ENCODE assay signal across 8 cellular contexts in the genomic region with DNA sequence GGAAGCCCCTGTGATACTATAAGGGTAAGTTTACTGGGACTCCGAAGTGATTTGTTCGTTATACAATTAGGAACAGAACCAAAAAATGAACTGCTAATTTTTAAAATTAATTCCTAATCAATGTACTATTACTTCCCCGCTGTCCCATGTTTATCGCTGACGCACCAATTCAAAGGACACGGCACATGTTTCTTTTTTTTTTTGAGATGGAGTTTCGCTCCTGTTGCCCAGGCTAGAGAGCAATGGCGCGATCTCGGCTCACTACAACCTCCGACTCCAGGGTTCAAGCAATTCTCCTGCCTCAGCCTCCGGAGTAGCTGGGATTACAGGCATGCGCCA. TPM values are rescaled to one million over a fixed set of nuclear protein-coding genes. Genes with fewer than 3 reads are reported as not detected.
DNase-seq lines count a peak whose midpoint lies in the region; ATAC-seq and TF ChIP-seq lines count a peak whose summit lies in the region.

No MANE protein-coding gene starts in this region.

- intact Hi-C loops in spleen (cut with DNase I; ENCODE audit: low total_unique reads) = loop anchor here (2.0 kb wide), 1 partner anchor 19 kb away; a partner anchor contains a TSS

- peaks cover 10% of the 10 kb centered on the region for H3K9me3 Mint-ChIP-seq in activated CD8-positive, alpha-beta T cell treated with anti-CD3 and anti-CD28 coated beads, Interleukin-2, amount 10 ng/mL, durations not matched to agents 7 days and 5 days (ENCODE audit: insufficient read depth)

- CTCF ChIA-PET in activated CD8-positive, alpha-beta T cell treated with anti-CD3 and anti-CD28 coated beads, Interleukin-2, amount 10 ng/mL, durations not matched to agents 7 days and 5 days (lab: Charles Lee) = interaction anchor here (0.6 to 1.3 kb wide), 7 partner anchors 10 to 237 kb away, joined by 3 to 7 read pairs (median 3); a partner anchor contains a TSS

- DNase-seq in HFF-Myc (ENCODE audit: extremely low read depth, low read depth) (no peak), spleen (no peak), NCI-H1105 treated with DMSO at 0.1 percent for 48 hours (lab: John Stamatoyannopoulos, UW) (no peak), SW 1271 (lab: John Stamatoyannopoulos, UW) (no peak), NCI-H2081 treated with DMSO at 0.1 percent for 48 hours (lab: John Stamatoyannopoulos, UW) (no peak)
- no peak for DNase-seq in activated CD8-positive, alpha-beta T cell treated with anti-CD3 and anti-CD28 coated beads, Interleukin-2, amount 10 ng/mL, durations not matched to agents 7 days and 5 days
- no peak for DNase-seq in activated CD8-positive, alpha-beta memory T cell treated with anti-CD3 and anti-CD28 coated beads, Interleukin-2, amount 50 U/mL, for 4 hours

- no peaks in the 10 kb centered on the region for H3K36me3 ChIP-seq in spleen

- no peak for ATAC-seq in activated CD8-positive, alpha-beta T cell treated with anti-CD3 and anti-CD28 coated beads, Interleukin-2, amount 10 ng/mL, durations not matched to agents 7 days and 5 days

- no peaks in the 10 kb centered on the region for H3K27me3 ChIP-seq in spleen (replicated peaks in 1 of 7)

- H3K4me3 ChIP-seq in HFF-Myc (replicated peaks; ENCODE audit: low read depth, low read length) (peak overlapping the region; percentile 92), iPS-11a (ENCODE audit: low read depth, low read length) (peak overlapping the region; percentile 99), spleen (peak overlapping the region; percentile 6 to 88 (median 74))

- POLR2A ChIA-PET in activated CD8-positive, alpha-beta T cell treated with anti-CD3 and anti-CD28 coated beads, Interleukin-2, amount 10 ng/mL, durations not matched to agents 7 days and 5 days (lab: Charles Lee) = interaction anchor here (0.5 to 1.9 kb wide), 7 partner anchors 13 to 453 kb away, joined by 3 to 20 read pairs (median 4); a partner anchor contains a TSS

- peaks cover 0 to 7% (median 0%) of the 10 kb centered on the region in 8 donors for H3K9me3 ChIP-seq in spleen

- H3K4me3 Mint-ChIP-seq in activated CD8-positive, alpha-beta T cell treated with anti-CD3 and anti-CD28 coated beads, Interleukin-2, amount 10 ng/mL, durations not matched to agents 7 days and 5 days = peak overlapping the region; percentile 92

- 75 to 90% (median 85%) methylated on average over 13 of the region's 13 CpGs for WGBS in spleen, 5 donors

- no peak for TF ChIP-seq POLR2A in spleen (IDR thresholded peaks at IDR 0.05)

- peak overlapping the region; percentile 98 to 100 (median 100) for H3K27ac ChIP-seq in spleen

- peak overlapping the region; percentile 97 for H3K27ac Mint-ChIP-seq in activated CD8-positive, alpha-beta T cell treated with anti-CD3 and anti-CD28 coated beads, Interleukin-2, amount 10 ng/mL, durations not matched to agents 7 days and 5 days

- peaks cover 9 to 36% (median 18%) of the 10 kb centered on the region in 6 donors for H3K4me1 ChIP-seq in spleen

- peaks cover 27% of the 10 kb centered on the region for H3K4me1 Mint-ChIP-seq in activated CD8-positive, alpha-beta T cell treated with anti-CD3 and anti-CD28 coated beads, Interleukin-2, amount 10 ng/mL, durations not matched to agents 7 days and 5 days (ENCODE audit: low read depth)

- H3K36me3 Mint-ChIP-seq in activated CD8-positive, alpha-beta T cell treated with anti-CD3 and anti-CD28 coated beads, Interleukin-2, amount 10 ng/mL, durations not matched to agents 7 days and 5 days (ENCODE audit: low read depth) = peaks cover 17% of the 10 kb centered on the region

- H3K27me3 Mint-ChIP-seq in activated CD8-positive, alpha-beta T cell treated with anti-CD3 and anti-CD28 coated beads, Interleukin-2, amount 10 ng/mL, durations not matched to agents 7 days and 5 days (ENCODE audit: low read depth) = peaks cover 3% of the 10 kb centered on the region

- TF ChIP-seq CTCF in HFF-Myc (IDR thresholded peaks at IDR 0.05; ENCODE audit: low read depth, low read length, missing control alignments) (no peak), spleen (IDR thresholded peaks at IDR 0.05 in 8 of 11, conservative IDR thresholded peaks at IDR 0.05 in 3 of 11) (no peak)

RNA-seq across cellular contexts. Expression of a gene that starts 1.5 kb away (rescaled TPM):
- total RNA-seq in activated CD8-positive, alpha-beta T cell treated with anti-CD3 and anti-CD28 coated beads, Interleukin-2, amount 10 ng/mL, durations not matched to agents 7 days and 5 days = 1 to 10 TPM; 6.4 to 6.7 TPM
- 10 to 100 TPM in 3 of 7 donors, 1 to 10 TPM in 4; 4.3 to 12.9 (median 8.8) TPM for total RNA-seq in spleen
- polyA plus RNA-seq in spleen = 10 to 100 TPM; 21.2 to 26.2 (median 26.2) TPM

RNA-seq across cellular contexts. Expression of a gene that starts 20.0 kb away (rescaled TPM):
- 100 to 1,000 TPM; 126 to 131 TPM for total RNA-seq in activated CD8-positive, alpha-beta T cell treated with anti-CD3 and anti-CD28 coated beads, Interleukin-2, amount 10 ng/mL, durations not matched to agents 7 days and 5 days
- 100 to 1,000 TPM in 1 of 7 donors, 10 to 100 TPM in 6; 75.0 to 105 (median 84.8) TPM for total RNA-seq in spleen
- 10 to 100 TPM; 34.0 to 48.4 (median 40.2) TPM for polyA plus RNA-seq in spleen
